ENCODE assay signal across 25 cellular contexts in genomic region chr7:127996253-127997071, GRCh38. TPM values are rescaled to one million over a fixed set of nuclear protein-coding genes. Genes with fewer than 3 reads are reported as not detected.
DNase-seq lines count a peak whose midpoint lies in the region; ATAC-seq and TF ChIP-seq lines count a peak whose summit lies in the region.
"Had no signal": no experiment of that assay in that cellular context is flagged by ENCODE, and none has a peak within 500 bp of the region (broad histone marks: within the 10 kb centered on the region; RNA-seq: fewer than 3 reads in every experiment).

No MANE protein-coding gene starts in this region.

- H3K4me1 ChIP-seq in HEK293 (ENCODE audit: control insufficient read depth, insufficient read depth, low read length) (no peaks in the 10 kb centered on the region), adipocyte (ENCODE audit: control insufficient read depth, insufficient read depth, low read length) (peaks cover 63% of the 10 kb centered on the region), rectal smooth muscle tissue (ENCODE audit: control insufficient read depth, insufficient read depth, low read length) (peaks cover 11% of the 10 kb centered on the region)
- H3K4me1 ChIP-seq: breast epithelium had no signal

- H3K27ac ChIP-seq in HEK293 (ENCODE audit: extremely low read depth, low read depth, low read length) (no peak overlapping the region), rectal smooth muscle tissue (ENCODE audit: low read depth, low read length) (peak overlapping the region; percentile 18)
- H3K27ac ChIP-seq: HL-60, upper lobe of right lung had no signal

- peaks cover 7% of the 10 kb centered on the region for H3K9me3 Mint-ChIP-seq in glutamatergic neuron (ENCODE audit: unreplicated experiment)
- H3K9me3 Mint-ChIP-seq in stimulated activated naive B cell treated with anti-CD40 and anti-IgM and Interleukin-4, amounts not matched to agents 10 μg/mL and 1 μg/mL and 100 μg/mL, for 72 hours: no peaks in the 10 kb centered on the region
- H3K9me3 Mint-ChIP-seq: activated T-cell treated with anti-CD3 and anti-CD28 coated beads, Interleukin-2, amount 50 U/mL, for 4 hours; CD4-positive, alpha-beta memory T cell; memory B cell; stimulated activated naive CD8-positive, alpha-beta T cell treated with anti-CD3 and anti-CD28 coated beads, Interleukin-15, Interleukin-2, amounts not matched to agents 100 ng/mL and 50 ng/mL, for 24 hours; T-helper 1 cell treated with Interleukin-12 subunit alpha and Interleukin-12 subunit beta and Interleukin-4 antibody, amounts not matched to agents 30 μg/mL and 1 μg/mL, for 36 hours had no signal

- H3K27ac Mint-ChIP-seq in glutamatergic neuron (ENCODE audit: unreplicated experiment): peak overlapping the region; percentile 93
- no peak overlapping the region for H3K27ac Mint-ChIP-seq in stimulated activated naive B cell treated with anti-CD40 and anti-IgM and Interleukin-4, amounts not matched to agents 10 μg/mL and 1 μg/mL and 100 μg/mL, for 72 hours
- H3K27ac Mint-ChIP-seq: activated CD8-positive, alpha-beta T cell treated with anti-CD3 and anti-CD28 coated beads, Interleukin-2, amount 10 ng/mL, durations not matched to agents 7 days and 5 days; activated naive CD8-positive, alpha-beta T cell; memory B cell; stimulated activated naive CD8-positive, alpha-beta T cell treated with anti-CD3 and anti-CD28 coated beads, Interleukin-15, Interleukin-2, amounts not matched to agents 100 ng/mL and 50 ng/mL, for 24 hours; T-helper 1 cell treated with Interleukin-12 subunit alpha and Interleukin-12 subunit beta and Interleukin-4 antibody, amounts not matched to agents 30 μg/mL and 1 μg/mL, for 36 hours had no signal

- no peak for ATAC-seq in GM21528 (IDR thresholded peaks at IDR 0.05; ENCODE audit: low FRiP score, unreplicated experiment)
- no peak for ATAC-seq in stimulated activated naive B cell treated with anti-CD40 and anti-IgM and Interleukin-4, amounts not matched to agents 10 μg/mL and 1 μg/mL and 100 μg/mL, for 72 hours (replicated peaks)
- ATAC-seq: activated CD8-positive, alpha-beta T cell treated with anti-CD3 and anti-CD28 coated beads, Interleukin-2, amount 10 ng/mL, durations not matched to agents 7 days and 5 days; activated T-cell treated with anti-CD3 and anti-CD28 coated beads, Interleukin-2, amount 50 U/mL, for 4 hours; upper lobe of right lung had no signal

- H3K9ac ChIP-seq in adipocyte (ENCODE audit: low read length) (peak overlapping the region; percentile 79), rectal smooth muscle tissue (ENCODE audit: low read length) (no peak overlapping the region)

- TF ChIP-seq CTCF in HEK293 (tag by site-specific recombination; IDR thresholded peaks at IDR 0.05): no peak
- TF ChIP-seq CTCF in glutamatergic neuron (IDR thresholded peaks at IDR 0.05; ENCODE audit: partially characterized antibody, unreplicated experiment): no peak
- no peak for TF ChIP-seq CTCF in GM13976 (IDR thresholded peaks at IDR 0.05; ENCODE audit: borderline replicate concordance, control extremely low read depth, extremely low read depth, insufficient read depth, missing control alignments)

- H3K36me3 ChIP-seq in HEK293 (ENCODE audit: control insufficient read depth in 2 of 2, insufficient read depth in 1 of 2, low read length in 2 of 2): peaks cover 0 to 21% of the 10 kb centered on the region in 2 experiments; a peak in 1 of 3 replicates
- H3K36me3 ChIP-seq in adipocyte (ENCODE audit: control insufficient read depth, insufficient read depth, low read length, severe bottlenecking): peaks cover 32% of the 10 kb centered on the region
- H3K36me3 ChIP-seq in rectal smooth muscle tissue (ENCODE audit: control insufficient read depth, insufficient read depth, low read length): peaks cover 7% of the 10 kb centered on the region
- H3K36me3 ChIP-seq: breast epithelium had no signal

- DNase-seq in adipocyte (ENCODE audit: low read depth) (no peak), glutamatergic neuron (no peak), germinal center (ENCODE audit: low spot score) (no peak), GM13976 (ENCODE audit: low spot score) (no peak)
- no peak for DNase-seq in stimulated activated naive B cell treated with anti-CD40 and anti-IgM and Interleukin-4, amounts not matched to agents 10 μg/mL and 1 μg/mL and 100 μg/mL, for 72 hours
- DNase-seq: activated CD4-positive, CD25-positive, alpha-beta regulatory T cell; activated CD8-positive, alpha-beta T cell treated with anti-CD3 and anti-CD28 coated beads, Interleukin-2, amount 10 ng/mL, durations not matched to agents 7 days and 5 days; activated T-cell treated with anti-CD3 and anti-CD28 coated beads, Interleukin-2, amount 50 U/mL, for 4 hours; CD4-positive, alpha-beta memory T cell; effector CD4-positive, alpha-beta T cell; KBM-7; NCI-H2029 treated with DMSO at 0.1 percent for 48 hours; SHP77; upper lobe of right lung had no signal

- no peaks in the 10 kb centered on the region for H3K27me3 ChIP-seq in adipocyte (replicated peaks; ENCODE audit: control insufficient read depth, insufficient read depth, low read length)
- H3K27me3 ChIP-seq in rectal smooth muscle tissue (ENCODE audit: control insufficient read depth, insufficient read depth, low read length): no peaks in the 10 kb centered on the region
- H3K27me3 ChIP-seq: breast epithelium, upper lobe of right lung had no signal

- CTCF ChIA-PET in HEK293 (lab: Yijun Ruan, JAX): no interaction called here

- H3K9me3 ChIP-seq in HEK293 (ENCODE audit: control insufficient read depth, insufficient read depth, low read depth, low read length) (no peaks in the 10 kb centered on the region), adipocyte (ENCODE audit: control insufficient read depth, low read length) (no peaks in the 10 kb centered on the region)
- H3K9me3 ChIP-seq: breast epithelium, upper lobe of right lung had no signal

- no peak overlapping the region for H3K4me3 ChIP-seq in HEK293 (ENCODE audit: low read depth, low read length)
- peak overlapping the region; percentile 37 for H3K4me3 ChIP-seq in adipocyte (ENCODE audit: low read length)
- H3K4me3 ChIP-seq in rectal smooth muscle tissue (ENCODE audit: low read length): no peak overlapping the region
- H3K4me3 ChIP-seq: breast epithelium, upper lobe of right lung had no signal

- H3K36me3 Mint-ChIP-seq in glutamatergic neuron (ENCODE audit: unreplicated experiment): no peaks in the 10 kb centered on the region
- peaks cover 54 to 71% of the 10 kb centered on the region in 2 donors for H3K36me3 Mint-ChIP-seq in stimulated activated naive B cell treated with anti-CD40 and anti-IgM and Interleukin-4, amounts not matched to agents 10 μg/mL and 1 μg/mL and 100 μg/mL, for 72 hours

- H3K4me1 Mint-ChIP-seq in glutamatergic neuron (ENCODE audit: low read depth, unreplicated experiment): peaks cover 32% of the 10 kb centered on the region
- H3K4me1 Mint-ChIP-seq in stimulated activated naive B cell treated with anti-CD40 and anti-IgM and Interleukin-4, amounts not matched to agents 10 μg/mL and 1 μg/mL and 100 μg/mL, for 72 hours: peaks cover 19 to 23% of the 10 kb centered on the region in 2 donors

- POLR2A ChIA-PET in HEK293 (lab: Yijun Ruan, JAX): no interaction called here

- no peak overlapping the region for H3K4me3 Mint-ChIP-seq in glutamatergic neuron (ENCODE audit: unreplicated experiment)
- H3K4me3 Mint-ChIP-seq in stimulated activated naive B cell treated with anti-CD40 and anti-IgM and Interleukin-4, amounts not matched to agents 10 μg/mL and 1 μg/mL and 100 μg/mL, for 72 hours: no peak overlapping the region
- H3K4me3 Mint-ChIP-seq: activated CD8-positive, alpha-beta T cell treated with anti-CD3 and anti-CD28 coated beads, Interleukin-2, amount 10 ng/mL, durations not matched to agents 7 days and 5 days; activated naive CD8-positive, alpha-beta T cell; activated T-cell treated with anti-CD3 and anti-CD28 coated beads, Interleukin-2, amount 50 U/mL, for 4 hours; CD4-positive, alpha-beta memory T cell; memory B cell; stimulated activated naive CD8-positive, alpha-beta T cell treated with anti-CD3 and anti-CD28 coated beads, Interleukin-15, Interleukin-2, amounts not matched to agents 100 ng/mL and 50 ng/mL, for 24 hours; T-helper 1 cell treated with Interleukin-12 subunit alpha and Interleukin-12 subunit beta and Interleukin-4 antibody, amounts not matched to agents 30 μg/mL and 1 μg/mL, for 36 hours had no signal

- in situ Hi-C loops in GM13976 (cut with MboI; ENCODE audit: low sequenced_read_pairs, unreplicated experiment): no loop called here

- no peaks in the 10 kb centered on the region for H3K27me3 Mint-ChIP-seq in glutamatergic neuron (ENCODE audit: unreplicated experiment)
- H3K27me3 Mint-ChIP-seq in stimulated activated naive B cell treated with anti-CD40 and anti-IgM and Interleukin-4, amounts not matched to agents 10 μg/mL and 1 μg/mL and 100 μg/mL, for 72 hours: no peaks in the 10 kb centered on the region
- H3K27me3 Mint-ChIP-seq: activated naive CD8-positive, alpha-beta T cell; CD4-positive, alpha-beta memory T cell; memory B cell; stimulated activated naive CD8-positive, alpha-beta T cell treated with anti-CD3 and anti-CD28 coated beads, Interleukin-15, Interleukin-2, amounts not matched to agents 100 ng/mL and 50 ng/mL, for 24 hours had no signal

TF ChIP-seq in HEK293, 187 proteins besides CTCF, POLR2A, EP300 and RAD21:
- TF ChIP-seq ZNF433 (tag by site-specific recombination; IDR thresholded peaks at IDR 0.05; ENCODE audit: low read depth) (no peak), PRDM1 (tag by site-specific recombination; IDR thresholded peaks at IDR 0.05) (0 out of 2 replicates have a peak, but pooled peaks have one; percentile 16)
TF ChIP-seq in HEK293: peak in this region for 1.

RNA-seq across cellular contexts. Expression of gene LRRC4, which starts 34.8 kb away (rescaled TPM):
- 60.0 TPM for total RNA-seq in glutamatergic neuron (ENCODE audit: unreplicated experiment)
- total RNA-seq: CD4-positive, alpha-beta memory T cell; H4; NCI-H460 had no signal
